ENCODE assay signal across 12 cellular contexts in the genomic region with DNA sequence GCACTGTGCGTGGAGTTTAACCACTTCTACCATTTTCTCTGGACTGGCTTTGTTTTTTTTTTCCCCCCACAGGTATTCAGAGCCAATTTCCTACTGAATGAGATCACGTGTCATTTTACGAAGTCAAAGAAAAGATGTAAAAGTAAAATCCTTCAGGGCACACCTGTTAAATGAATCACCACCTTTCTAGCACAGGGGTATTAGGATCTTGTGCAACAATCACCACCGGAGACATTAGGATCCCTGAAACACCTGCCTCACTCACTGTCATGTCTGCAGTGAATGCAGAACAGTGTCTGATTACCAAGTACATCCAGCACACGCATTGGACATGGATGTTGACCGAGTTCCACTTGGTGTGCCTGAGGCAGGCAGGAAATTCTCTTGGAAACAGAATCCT.
DNase-seq lines count a peak whose midpoint lies in the region; ATAC-seq, FAIRE-seq and TF ChIP-seq lines count a peak whose summit lies in the region.
"Had no signal": no experiment of that assay in that cellular context is flagged by ENCODE, and none has a peak within 500 bp of the region (broad histone marks: within the 10 kb centered on the region; RNA-seq: fewer than 3 reads in every experiment).

No MANE protein-coding gene starts in this region.

- no peaks in the 10 kb centered on the region for H3K9me2 ChIP-seq in OCI-LY1 (ENCODE audit: low read depth, low read length)

- CTCF ChIA-PET in activated naive CD4-positive, alpha-beta T cell treated with anti-CD3 and anti-CD28 coated beads, Interleukin-2, amount 10 ng/mL, durations not matched to agents 7 days and 5 days (lab: Charles Lee): no interaction called here

- H3K9ac ChIP-seq in OCI-LY1 (ENCODE audit: low read length): no peak overlapping the region

- peaks cover 5% of the 10 kb centered on the region for H4K20me1 ChIP-seq in OCI-LY1 (ENCODE audit: insufficient read depth, low read length)

- H3F3A ChIP-seq in OCI-LY1 (ENCODE audit: insufficient read depth, low read length): peaks cover 3% of the 10 kb centered on the region; the same call in 1 of the 2 replicates

- peak overlapping the region; percentile 35 for H3K27ac ChIP-seq in OCI-LY1 (ENCODE audit: low read depth, low read length, poor library complexity, severe bottlenecking)

- no peaks in the 10 kb centered on the region for H3K9me3 Mint-ChIP-seq in activated naive CD4-positive, alpha-beta T cell treated with anti-CD3 and anti-CD28 coated beads, Interleukin-2, amount 10 ng/mL, durations not matched to agents 7 days and 5 days
- no peaks in the 10 kb centered on the region for H3K9me3 Mint-ChIP-seq in stimulated activated effector memory CD8-positive, alpha-beta T cell treated with anti-CD3 and anti-CD28 coated beads, Interleukin-12 subunit alpha, Interleukin-12 subunit beta, amount 100 ng/mL, for 72 hours

- no peak for TF ChIP-seq CTCF in OCI-LY1 (IDR thresholded peaks at IDR 0.05; ENCODE audit: low read length)
- TF ChIP-seq CTCF in epithelial cell of esophagus (IDR thresholded peaks at IDR 0.05; ENCODE audit: insufficient read depth, low read depth, low read length, missing control alignments): no peak

- H3K36me3 ChIP-seq in OCI-LY1 (ENCODE audit: insufficient read depth, low read length): no peaks in the 10 kb centered on the region

- H3K4me3 ChIP-seq in OCI-LY1 (ENCODE audit: low read depth, low read length, poor library complexity, severe bottlenecking) (no peak overlapping the region), epithelial cell of esophagus (ENCODE audit: low read length) (no peak overlapping the region)

- no peak for FAIRE-seq in GM19239 (lab: Jason Lieb, UNC)
- FAIRE-seq: TTC549 had no signal

- H3K4me3 Mint-ChIP-seq in activated naive CD4-positive, alpha-beta T cell treated with anti-CD3 and anti-CD28 coated beads, Interleukin-2, amount 10 ng/mL, durations not matched to agents 7 days and 5 days: no peak overlapping the region
- no peak overlapping the region for H3K4me3 Mint-ChIP-seq in stimulated activated effector memory CD8-positive, alpha-beta T cell treated with anti-CD3 and anti-CD28 coated beads, Interleukin-12 subunit alpha, Interleukin-12 subunit beta, amount 100 ng/mL, for 72 hours

- peaks cover 8% of the 10 kb centered on the region for H3K36me3 Mint-ChIP-seq in activated naive CD4-positive, alpha-beta T cell treated with anti-CD3 and anti-CD28 coated beads, Interleukin-2, amount 10 ng/mL, durations not matched to agents 7 days and 5 days
- H3K36me3 Mint-ChIP-seq in stimulated activated effector memory CD8-positive, alpha-beta T cell treated with anti-CD3 and anti-CD28 coated beads, Interleukin-12 subunit alpha, Interleukin-12 subunit beta, amount 100 ng/mL, for 72 hours: peaks cover 31% of the 10 kb centered on the region

- no peak for ATAC-seq in stimulated activated effector memory CD8-positive, alpha-beta T cell treated with anti-CD3 and anti-CD28 coated beads, Interleukin-12 subunit alpha, Interleukin-12 subunit beta, amount 100 ng/mL, for 72 hours
- no peak for ATAC-seq in HG02938 (IDR thresholded peaks at IDR 0.05; ENCODE audit: unreplicated experiment)
- ATAC-seq: HCT116 had no signal

- peaks cover 72% of the 10 kb centered on the region for H3K4me1 Mint-ChIP-seq in activated naive CD4-positive, alpha-beta T cell treated with anti-CD3 and anti-CD28 coated beads, Interleukin-2, amount 10 ng/mL, durations not matched to agents 7 days and 5 days
- peaks cover 74% of the 10 kb centered on the region for H3K4me1 Mint-ChIP-seq in stimulated activated effector memory CD8-positive, alpha-beta T cell treated with anti-CD3 and anti-CD28 coated beads, Interleukin-12 subunit alpha, Interleukin-12 subunit beta, amount 100 ng/mL, for 72 hours

- no peaks in the 10 kb centered on the region for H3K9me3 ChIP-seq in OCI-LY1 (ENCODE audit: low read length)

- peaks cover 91% of the 10 kb centered on the region for H3K4me1 ChIP-seq in OCI-LY1 (ENCODE audit: insufficient read depth, low read length, severe bottlenecking)

- peak overlapping the region; percentile 9; the same call in 1 of the 2 replicates for H3K4me2 ChIP-seq in OCI-LY1 (ENCODE audit: low read length)

- DNase-seq in activated naive CD4-positive, alpha-beta T cell treated with anti-CD3 and anti-CD28 coated beads, Interleukin-2, amount 10 ng/mL, durations not matched to agents 7 days and 5 days: no peak
- no peak for DNase-seq in activated naive CD4-positive, alpha-beta T cell treated with anti-CD3 and anti-CD28 coated beads, Interleukin-2, amount 50 U/mL, for 16 hours
- DNase-seq in epithelial cell of esophagus (ENCODE audit: low read depth): peak; percentile 84
- no peak for DNase-seq in stimulated activated effector memory CD8-positive, alpha-beta T cell treated with anti-CD3 and anti-CD28 coated beads, Interleukin-12 subunit alpha, Interleukin-12 subunit beta, amount 100 ng/mL, for 72 hours (ENCODE audit: low spot score in 2 of 2)
- DNase-seq in GM19239 (ENCODE audit: insufficient read length, low spot score): no peak
- no peak for DNase-seq in NCI-H1048 (lab: John Stamatoyannopoulos, UW)
- DNase-seq: activated T-cell treated with anti-CD3 and anti-CD28 coated beads, Interleukin-2, amount 50 U/mL, for 1 hour; SIG-M5 had no signal

- peak overlapping the region; percentile 37 for H3K27ac Mint-ChIP-seq in activated naive CD4-positive, alpha-beta T cell treated with anti-CD3 and anti-CD28 coated beads, Interleukin-2, amount 10 ng/mL, durations not matched to agents 7 days and 5 days
- H3K27ac Mint-ChIP-seq in stimulated activated effector memory CD8-positive, alpha-beta T cell treated with anti-CD3 and anti-CD28 coated beads, Interleukin-12 subunit alpha, Interleukin-12 subunit beta, amount 100 ng/mL, for 72 hours: peak overlapping the region; percentile 73

- H3K27me3 ChIP-seq in OCI-LY1 (ENCODE audit: insufficient read depth, low read length): no peaks in the 10 kb centered on the region

- no peak overlapping the region for H2AFZ ChIP-seq in OCI-LY1 (ENCODE audit: low read length)

- no peaks in the 10 kb centered on the region for H3K27me3 Mint-ChIP-seq in activated naive CD4-positive, alpha-beta T cell treated with anti-CD3 and anti-CD28 coated beads, Interleukin-2, amount 10 ng/mL, durations not matched to agents 7 days and 5 days

- peaks cover 92% of the 10 kb centered on the region for H3K79me2 ChIP-seq in OCI-LY1 (ENCODE audit: insufficient read depth, low read length)
